8 cellular contexts compared by ENCODE assay signal in the genomic region with DNA sequence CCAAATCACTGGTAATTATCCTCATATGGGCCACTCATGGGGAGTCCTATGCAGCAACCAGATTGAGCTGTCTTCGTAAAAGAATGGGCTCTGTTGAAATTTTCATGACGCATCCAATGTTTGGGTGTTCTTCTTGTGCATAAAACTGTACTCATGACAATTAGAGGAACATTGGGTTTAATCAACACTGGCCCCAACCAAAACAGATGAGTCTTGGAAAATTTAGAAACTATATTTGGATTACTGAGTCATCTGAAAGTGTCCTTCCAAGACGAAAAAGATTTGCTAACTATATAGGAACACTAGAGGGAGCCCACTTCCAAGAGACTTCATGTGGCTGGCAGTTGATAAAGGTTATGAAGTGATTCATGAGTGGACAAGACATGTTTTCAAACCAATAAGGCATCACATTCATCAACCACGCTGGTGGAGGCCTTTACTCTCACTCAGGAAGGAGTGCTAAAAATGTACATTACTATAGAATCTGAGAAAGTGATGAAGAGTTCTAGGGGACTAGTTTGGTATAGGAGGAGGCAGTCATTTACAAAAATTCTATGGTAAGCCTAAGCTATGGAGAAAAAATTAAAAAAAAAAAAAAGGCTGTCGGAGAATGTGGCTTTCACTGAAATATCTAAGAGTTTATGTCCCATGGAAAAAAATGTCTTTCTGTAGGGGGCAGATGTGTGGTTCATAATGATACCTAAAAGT.
DNase-seq lines count a peak whose midpoint lies in the region; ATAC-seq and TF ChIP-seq lines count a peak whose summit lies in the region.

No MANE protein-coding gene starts in this region.

- H3K27ac Mint-ChIP-seq in mesothelial cell of epicardium: no peak overlapping the region

- no peak for ATAC-seq in HG02588 (IDR thresholded peaks at IDR 0.05; ENCODE audit: unreplicated experiment)
- no peak for ATAC-seq in HG03175 (IDR thresholded peaks at IDR 0.05; ENCODE audit: unreplicated experiment)

- DNase-seq in GM10248 (ENCODE audit: extremely low spot score) (no peak), NCI-H1694 treated with DMSO at 0.1 percent for 48 hours (lab: John Stamatoyannopoulos, UW) (peak; percentile 50), adrenal gland (peak in 4 of 7 donors; percentile 8 to 32 (median 18)), mesothelial cell of epicardium (ENCODE audit: low spot score in 2 of 2, unreplicated experiment in 2 of 2) (no peak), GM19240 (ENCODE audit: insufficient read length, low spot score) (no peak)
- DNase-seq in effector memory CD4-positive, alpha-beta T cell: no peak

- H3K27me3 ChIP-seq in adrenal gland: no peaks in the 10 kb centered on the region
- no peaks in the 10 kb centered on the region for H3K27me3 ChIP-seq in effector memory CD4-positive, alpha-beta T cell (replicated peaks; ENCODE audit: control insufficient read depth, insufficient read depth, low read length, poor library complexity, severe bottlenecking)

- intact Hi-C loops in adrenal gland (cut with DNase I): no loop called here

- no peaks in the 10 kb centered on the region for H3K36me3 Mint-ChIP-seq in mesothelial cell of epicardium

- peaks cover 7% of the 10 kb centered on the region for H3K4me1 Mint-ChIP-seq in mesothelial cell of epicardium

- CTCF ChIA-PET in GM10248 (lab: Yijun Ruan, JAX): interaction anchor here (0.9 to 1.2 kb wide), 2 partner anchors 10 to 29 kb away, joined by 3 to 4 read pairs; no protein-coding TSS in a partner anchor

- no peak for TF ChIP-seq POLR2A in adrenal gland (IDR thresholded peaks at IDR 0.05)

- H3K4me1 ChIP-seq in adrenal gland (replicated peaks in 1 of 2): no peaks in the 10 kb centered on the region
- no peaks in the 10 kb centered on the region for H3K4me1 ChIP-seq in effector memory CD4-positive, alpha-beta T cell (ENCODE audit: control insufficient read depth, insufficient read depth, low read length, poor library complexity, severe bottlenecking)

- H3K4me3 ChIP-seq in adrenal gland: no peak overlapping the region
- H3K4me3 ChIP-seq in effector memory CD4-positive, alpha-beta T cell (ENCODE audit: insufficient read depth, low read depth, low read length, poor library complexity, severe bottlenecking): no peak overlapping the region

- H3K9me3 ChIP-seq in adrenal gland (replicated peaks in 1 of 3): no peaks in the 10 kb centered on the region
- H3K9me3 ChIP-seq in effector memory CD4-positive, alpha-beta T cell (ENCODE audit: control insufficient read depth, low read length): no peaks in the 10 kb centered on the region

- H3K9me3 Mint-ChIP-seq in mesothelial cell of epicardium: no peaks in the 10 kb centered on the region

- H3K36me3 ChIP-seq in adrenal gland (replicated peaks in 1 of 2): no peaks in the 10 kb centered on the region
- H3K36me3 ChIP-seq in effector memory CD4-positive, alpha-beta T cell (ENCODE audit: control insufficient read depth, insufficient read depth, low read length): no peaks in the 10 kb centered on the region

- no peak overlapping the region for H3K4me3 Mint-ChIP-seq in mesothelial cell of epicardium

- POLR2A ChIA-PET in GM10248 (lab: Yijun Ruan, JAX): no interaction called here

- no peak overlapping the region for H3K27ac ChIP-seq in adrenal gland
- H3K27ac ChIP-seq in effector memory CD4-positive, alpha-beta T cell (ENCODE audit: insufficient read depth, low read length, poor library complexity, severe bottlenecking): no peak overlapping the region

- TF ChIP-seq CTCF in GM10248 (IDR thresholded peaks at IDR 0.05; ENCODE audit: control extremely low read depth, extremely low read depth, low read depth, missing control alignments) (peak; percentile 40), adrenal gland (IDR thresholded peaks at IDR 0.05) (peak; percentile 16 to 53 (median 47)), mesothelial cell of epicardium (IDR thresholded peaks at IDR 0.05; ENCODE audit: unreplicated experiment) (peak; percentile 57)

- H3K27me3 Mint-ChIP-seq in mesothelial cell of epicardium (ENCODE audit: low read depth): no peaks in the 10 kb centered on the region

- 39 to 44% (median 41%) methylated on average over 5 of the region's 5 CpGs for WGBS in adrenal gland, 4 donors

Comparison
In these comparisons a context has a peak if more than half of its experiments do, and no peak if none do; other contexts are left out.
1. DNase-seq: peak in NCI-H1694 treated with DMSO at 0.1 percent for 48 hours (single experiment) and adrenal gland (4 of 7); none in GM10248 (single experiment), mesothelial cell of epicardium (0 of 2), effector memory CD4-positive, alpha-beta T cell (0 of 3) and GM19240 (single experiment).
2. Peak in every context shown above with its lines, with median percentiles within 50 percentile points of each other: CTCF ChIP-seq.